Comparison of ENCODE assay signal across 13 cellular contexts in the genomic region with DNA sequence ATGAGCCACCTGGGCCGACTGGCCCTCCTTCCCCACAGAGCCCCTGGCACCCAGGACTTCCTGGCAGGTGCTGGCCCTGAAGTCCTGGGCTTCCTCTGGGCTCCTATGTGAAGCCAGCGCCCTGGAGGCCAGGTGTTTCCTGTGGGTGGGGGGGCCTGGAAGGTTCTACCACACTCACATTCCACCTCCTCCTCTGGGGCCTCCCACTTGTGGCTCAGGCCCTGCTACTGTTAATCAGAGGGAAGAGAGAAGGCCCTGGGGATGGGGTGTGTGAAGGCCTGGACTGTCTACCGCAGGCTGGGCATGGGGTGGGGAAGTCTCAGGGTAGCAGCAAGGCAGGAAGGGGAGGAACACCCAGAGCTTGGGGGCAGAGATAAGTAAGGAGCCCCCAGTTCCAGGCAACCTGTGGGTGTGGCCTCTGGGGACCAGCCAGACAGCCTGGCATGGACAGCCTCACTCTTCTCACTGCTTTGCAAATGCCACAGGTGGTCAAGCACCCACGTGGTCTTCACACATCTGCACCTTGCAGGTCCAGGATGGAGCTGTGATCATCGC.
A peak's percentile ranks its signal among the peaks of the same experiment; 100 is the strongest.
DNase-seq lines count a peak whose midpoint lies in the region; ATAC-seq and TF ChIP-seq lines count a peak whose summit lies in the region.
"Had no signal": no experiment of that assay in that cellular context is flagged by ENCODE, and none has a peak within 500 bp of the region (broad histone marks: within the 10 kb centered on the region; RNA-seq: fewer than 3 reads in every experiment).

No MANE protein-coding gene starts in this region.

- DNase-seq in COLO668 (lab: John Stamatoyannopoulos, UW; ENCODE audit: unreplicated experiment) (peak; percentile 48), activated B cell treated with CpG ODN at 0.5 μM for 24 hours (no peak), lower lobe of right lung (peak; percentile 38), NCI-H2227 treated with DMSO at 0.1 percent for 48 hours (lab: John Stamatoyannopoulos, UW) (no peak), gastrocnemius medialis (no peak), Karpas-422 (no peak)
- DNase-seq: cerebellar nuclear complex, DMS53, NCI-H1694 had no signal

- no peaks in the 10 kb centered on the region for H3K36me3 Mint-ChIP-seq in activated B cell treated with CpG ODN at 0.5 μM for 24 hours (ENCODE audit: low read depth)

- H3K4me1 ChIP-seq in lower lobe of right lung (no peaks in the 10 kb centered on the region), gastrocnemius medialis (peaks cover 13 to 14% of the 10 kb centered on the region in 2 donors), Karpas-422 (ENCODE audit: low read length) (peaks cover 14% of the 10 kb centered on the region)

- H3K79me2 ChIP-seq in Karpas-422 (ENCODE audit: low read length), result no peaks in the 10 kb centered on the region

- ATAC-seq in activated B cell treated with CpG ODN at 0.5 μM for 24 hours (ENCODE audit: low read depth) (peak; percentile 23), lower lobe of right lung (peak in 1 of 2 donors; percentile 42), gastrocnemius medialis (no peak), GM21723 (IDR thresholded peaks at IDR 0.05; ENCODE audit: unreplicated experiment) (no peak)
- ATAC-seq: activated T-cell treated with anti-CD3 and anti-CD28 coated beads, Interleukin-2, amount 50 U/mL, for 72 hours had no signal

- H3K9me3 Mint-ChIP-seq in activated B cell treated with CpG ODN at 0.5 μM for 24 hours, result no peaks in the 10 kb centered on the region
- H3K9me3 Mint-ChIP-seq: activated T-cell treated with anti-CD3 and anti-CD28 coated beads, Interleukin-2, amount 50 U/mL, for 72 hours; neural crest cell had no signal

- no peak overlapping the region for H3K4me3 ChIP-seq in lower lobe of right lung
- H3K4me3 ChIP-seq in gastrocnemius medialis, result no peak overlapping the region
- H3K4me3 ChIP-seq in Karpas-422 (ENCODE audit: low read length), result no peak overlapping the region

- peaks cover 29% of the 10 kb centered on the region for H3K27me3 Mint-ChIP-seq in activated B cell treated with CpG ODN at 0.5 μM for 24 hours

- H3K27ac ChIP-seq in KOPT-K1 (ENCODE audit: low read depth, low read length, poor library complexity, severe bottlenecking) (peak overlapping the region; percentile 77), lower lobe of right lung (no peak overlapping the region), gastrocnemius medialis (no peak overlapping the region), Karpas-422 (ENCODE audit: low read length) (no peak overlapping the region)

- in situ Hi-C loops in gastrocnemius medialis (cut with MboI; ENCODE audit: low sequenced_read_pairs in 4 of 4), result no loop called here

- H3K4me1 Mint-ChIP-seq in activated B cell treated with CpG ODN at 0.5 μM for 24 hours, result peaks cover 48% of the 10 kb centered on the region
- H3K4me1 Mint-ChIP-seq: neural crest cell had no signal

- no peaks in the 10 kb centered on the region for H4K20me1 ChIP-seq in Karpas-422 (ENCODE audit: insufficient read depth, low read depth, low read length)

- no peak for TF ChIP-seq POLR2A in gastrocnemius medialis (IDR thresholded peaks at IDR 0.05)

- H3K9me2 ChIP-seq in Karpas-422 (replicated peaks; ENCODE audit: insufficient read depth, low read length), result no peaks in the 10 kb centered on the region

- TF ChIP-seq CTCF in activated B cell treated with CpG ODN at 0.5 μM for 24 hours (IDR thresholded peaks at IDR 0.05) (no peak), lower lobe of right lung (IDR thresholded peaks at IDR 0.05) (no peak), gastrocnemius medialis (IDR thresholded peaks at IDR 0.05 in 4 of 5, conservative IDR thresholded peaks at IDR 0.05 in 1 of 5) (no peak)

- intact Hi-C loops in activated B cell treated with CpG ODN at 0.5 μM for 24 hours (cut with micrococcal nuclease), result no loop called here
- intact Hi-C loops in lower lobe of right lung (cut with DNase I), result no loop called here
- intact Hi-C loops in gastrocnemius medialis (cut with DNase I; ENCODE audit: low total_unique reads), result no loop called here

- no peaks in the 10 kb centered on the region for H3K36me3 ChIP-seq in KOPT-K1 (ENCODE audit: insufficient read depth, low read length)
- H3K36me3 ChIP-seq in lower lobe of right lung, result no peaks in the 10 kb centered on the region
- H3K36me3 ChIP-seq in gastrocnemius medialis, result no peaks in the 10 kb centered on the region
- H3K36me3 ChIP-seq in Karpas-422 (ENCODE audit: insufficient read depth, low read length), result no peaks in the 10 kb centered on the region

- peak overlapping the region; percentile 19 for H3K4me3 Mint-ChIP-seq in activated B cell treated with CpG ODN at 0.5 μM for 24 hours
- H3K4me3 Mint-ChIP-seq: activated T-cell treated with anti-CD3 and anti-CD28 coated beads, Interleukin-2, amount 50 U/mL, for 72 hours; neural crest cell had no signal

- no peak overlapping the region for H2AFZ ChIP-seq in Karpas-422 (ENCODE audit: low read length)

- H3K9ac ChIP-seq in Karpas-422 (ENCODE audit: low read length), result no peak overlapping the region

- H3K27me3 ChIP-seq in lower lobe of right lung (ENCODE audit: low read depth) (no peaks in the 10 kb centered on the region), gastrocnemius medialis (no peaks in the 10 kb centered on the region), Karpas-422 (ENCODE audit: low read length) (no peaks in the 10 kb centered on the region)

- no peaks in the 10 kb centered on the region for H3K9me3 ChIP-seq in KOPT-K1 (ENCODE audit: insufficient read depth, low read length, poor library complexity, severe bottlenecking)
- H3K9me3 ChIP-seq in lower lobe of right lung, result no peaks in the 10 kb centered on the region
- no peaks in the 10 kb centered on the region for H3K9me3 ChIP-seq in gastrocnemius medialis
- H3K9me3 ChIP-seq in Karpas-422 (ENCODE audit: low read length), result no peaks in the 10 kb centered on the region

- CTCF ChIA-PET in activated B cell treated with CpG ODN at 0.5 μM for 24 hours (lab: Charles Lee), result no interaction called here

- no peak overlapping the region for H3K4me2 ChIP-seq in Karpas-422 (ENCODE audit: low read depth, low read length, poor library complexity, severe bottlenecking)

- no peak overlapping the region for H3K27ac Mint-ChIP-seq in activated B cell treated with CpG ODN at 0.5 μM for 24 hours
- H3K27ac Mint-ChIP-seq: activated T-cell treated with anti-CD3 and anti-CD28 coated beads, Interleukin-2, amount 50 U/mL, for 72 hours had no signal

- POLR2A ChIA-PET in activated B cell treated with CpG ODN at 0.5 μM for 24 hours (lab: Charles Lee), result interaction anchor here (0.6 to 3.4 kb wide), 3 partner anchors 41 to 236 kb away, joined by 3 to 12 read pairs (median 8); partner anchors contain the start of gene TNRC6C

Comparison
In these comparisons a context has a peak if more than half of its experiments do, and no peak if none do; other contexts are left out.
1. DNase-seq: peak in COLO668 (single experiment) and lower lobe of right lung (single experiment); none in activated B cell treated with CpG ODN at 0.5 μM for 24 hours (single experiment), NCI-H2227 treated with DMSO at 0.1 percent for 48 hours (single experiment), gastrocnemius medialis (0 of 2) and Karpas-422 (single experiment).